ENCODE assay signal across 20 cellular contexts in the genomic region with DNA sequence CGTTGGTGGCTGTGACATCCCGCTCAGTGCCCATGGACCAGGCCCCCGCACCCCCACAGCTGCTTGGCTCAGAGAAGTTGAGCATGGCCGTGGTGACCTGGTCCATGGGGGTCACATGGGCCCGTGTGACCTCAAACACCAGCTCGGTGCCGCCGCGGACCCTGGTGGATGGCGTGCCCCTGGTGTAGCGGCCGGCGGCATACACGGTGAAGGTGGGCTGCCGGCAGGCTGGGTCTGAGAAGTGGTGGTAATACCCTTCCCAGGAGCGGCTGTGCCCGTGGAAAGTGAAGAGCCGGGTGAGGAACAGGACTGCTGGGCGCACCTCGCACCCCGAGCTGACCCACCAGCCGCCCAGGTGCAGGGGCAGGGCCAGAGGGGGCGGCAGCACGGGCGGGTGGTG. TPM values are rescaled to one million over a fixed set of nuclear protein-coding genes. Genes with fewer than 3 reads are reported as not detected.
DNase-seq lines count a peak whose midpoint lies in the region; FAIRE-seq and TF ChIP-seq lines count a peak whose summit lies in the region.
"Had no signal": no experiment of that assay in that cellular context is flagged by ENCODE, and none has a peak within 500 bp of the region (broad histone marks: within the 10 kb centered on the region; RNA-seq: fewer than 3 reads in every experiment).

No MANE protein-coding gene starts in this region.

- DNase-seq in MCF 10A (ENCODE audit: unreplicated experiment) (no peak), breast epithelium (ENCODE audit: low spot score in 2 of 2) (no peak), astrocyte (ENCODE audit: low read depth) (no peak), kidney (peak; percentile 68), endodermal cell (no peak), AG08396 (ENCODE audit: low spot score) (no peak)
- DNase-seq in activated CD4-positive, alpha-beta T cell treated with anti-CD3 and anti-CD28 coated beads for 48 hours, result no peak
- DNase-seq: DMS153, DMS79, GDM1, GM23248 had no signal

- peaks cover 7% of the 10 kb centered on the region for H3K36me3 Mint-ChIP-seq in MCF 10A (ENCODE audit: insufficient read depth, unreplicated experiment)
- H3K36me3 Mint-ChIP-seq in astrocyte (ENCODE audit: low read depth, unreplicated experiment), result peaks cover 20% of the 10 kb centered on the region
- peaks cover 13% of the 10 kb centered on the region for H3K36me3 Mint-ChIP-seq in endodermal cell (ENCODE audit: low read depth)
- H3K36me3 Mint-ChIP-seq: CD14-positive monocyte had no signal

- BruUV-seq in MCF 10A (replicated peaks; lab: Mats Ljungman, UMichigan), result no TSS peak

- H3K9me3 ChIP-seq in breast epithelium (no peaks in the 10 kb centered on the region), astrocyte (ENCODE audit: insufficient read depth, low read depth, low read length) (peaks cover 3% of the 10 kb centered on the region), kidney (ENCODE audit: control insufficient read depth in 1 of 2, low read length in 2 of 2) (no peaks in the 10 kb centered on the region), endodermal cell (ENCODE audit: control insufficient read depth, low read length) (no peaks in the 10 kb centered on the region)
- H3K9me3 ChIP-seq: A549, HAP-1 had no signal

- H3K4me1 Mint-ChIP-seq in MCF 10A (ENCODE audit: insufficient read depth, unreplicated experiment) (peaks cover 8% of the 10 kb centered on the region), astrocyte (ENCODE audit: low read depth, unreplicated experiment) (peaks cover 30% of the 10 kb centered on the region), endodermal cell (peaks cover 38% of the 10 kb centered on the region)
- H3K4me1 Mint-ChIP-seq: CD14-positive monocyte; CD4-positive, alpha-beta memory T cell had no signal

- H3K4me3 Mint-ChIP-seq in MCF 10A (ENCODE audit: unreplicated experiment) (no peak overlapping the region), astrocyte (ENCODE audit: unreplicated experiment) (no peak overlapping the region), endodermal cell (no peak overlapping the region)
- H3K4me3 Mint-ChIP-seq: CD14-positive monocyte; CD4-positive, alpha-beta memory T cell had no signal

- H3K27me3 ChIP-seq in breast epithelium (no peaks in the 10 kb centered on the region), astrocyte (ENCODE audit: insufficient read depth, low read length) (no peaks in the 10 kb centered on the region), endodermal cell (ENCODE audit: control insufficient read depth, insufficient read depth, low read length, poor library complexity, severe bottlenecking) (no peaks in the 10 kb centered on the region)
- H3K27me3 ChIP-seq: BLaER1 had no signal

- no peak overlapping the region for H3K4me3 ChIP-seq in breast epithelium
- no peak overlapping the region for H3K4me3 ChIP-seq in astrocyte (ENCODE audit: insufficient read depth, low read depth, low read length)
- H3K4me3 ChIP-seq in kidney (ENCODE audit: low read length in 2 of 2), result no peak overlapping the region
- no peak overlapping the region for H3K4me3 ChIP-seq in endodermal cell (ENCODE audit: low read length)
- H3K4me3 ChIP-seq: A549, BLaER1, GM23248, HAP-1 had no signal

- H3K9me3 Mint-ChIP-seq in MCF 10A (ENCODE audit: unreplicated experiment) (no peaks in the 10 kb centered on the region), astrocyte (ENCODE audit: unreplicated experiment) (peaks cover 5% of the 10 kb centered on the region), endodermal cell (peaks cover 5% of the 10 kb centered on the region)
- H3K9me3 Mint-ChIP-seq: CD4-positive, alpha-beta memory T cell had no signal

- no peaks in the 10 kb centered on the region for H3K36me3 ChIP-seq in breast epithelium
- H3K36me3 ChIP-seq in astrocyte (ENCODE audit: insufficient read depth, low read length), result no peaks in the 10 kb centered on the region
- H3K36me3 ChIP-seq in kidney (ENCODE audit: control insufficient read depth in 1 of 2, insufficient read depth in 2 of 2, low read length in 2 of 2), result no peaks in the 10 kb centered on the region
- no peaks in the 10 kb centered on the region for H3K36me3 ChIP-seq in endodermal cell (ENCODE audit: control insufficient read depth, insufficient read depth, low read length)
- H3K36me3 ChIP-seq: HAP-1 had no signal

- H3K4me1 ChIP-seq in breast epithelium (no peaks in the 10 kb centered on the region), astrocyte (ENCODE audit: insufficient read depth, low read length) (peaks cover 28% of the 10 kb centered on the region), kidney (ENCODE audit: control insufficient read depth in 1 of 2, insufficient read depth in 1 of 2, low read depth in 1 of 2, low read length in 2 of 2) (no peaks in the 10 kb centered on the region), endodermal cell (ENCODE audit: control insufficient read depth, insufficient read depth, low read length) (no peaks in the 10 kb centered on the region)
- H3K4me1 ChIP-seq: A549, HAP-1 had no signal

- H3K4me2 ChIP-seq in astrocyte (ENCODE audit: low read length), result no peak overlapping the region
- H3K4me2 ChIP-seq: A549 had no signal

- H3K27me3 Mint-ChIP-seq in MCF 10A (ENCODE audit: insufficient read depth, unreplicated experiment), result no peaks in the 10 kb centered on the region
- no peaks in the 10 kb centered on the region for H3K27me3 Mint-ChIP-seq in astrocyte (ENCODE audit: low read depth, unreplicated experiment)
- H3K27me3 Mint-ChIP-seq in endodermal cell (ENCODE audit: insufficient read depth), result no peaks in the 10 kb centered on the region
- H3K27me3 Mint-ChIP-seq: CD4-positive, alpha-beta memory T cell had no signal

- FAIRE-seq in astrocyte (lab: Jason Lieb, UNC), result no peak
- FAIRE-seq in kidney (lab: Jason Lieb, UNC), result no peak
- FAIRE-seq: A549, GM12892, GM18507 had no signal

- H3K27ac Mint-ChIP-seq in MCF 10A (ENCODE audit: low read depth, unreplicated experiment), result peak overlapping the region; percentile 10
- H3K27ac Mint-ChIP-seq in astrocyte (ENCODE audit: unreplicated experiment), result no peak overlapping the region
- no peak overlapping the region for H3K27ac Mint-ChIP-seq in endodermal cell
- H3K27ac Mint-ChIP-seq: CD14-positive monocyte had no signal

- no peaks in the 10 kb centered on the region for H3K79me2 ChIP-seq in astrocyte (ENCODE audit: insufficient read depth, low read length)

- H2AFZ ChIP-seq in astrocyte (ENCODE audit: low read depth, low read length), result no peak overlapping the region
- H2AFZ ChIP-seq: GM23248 had no signal

- intact Hi-C loops in MCF 10A (cut with micrococcal nuclease) (no loop called here), breast epithelium (cut with DNase I; ENCODE audit: low total_unique reads) (no loop called here), kidney (cut with DNase I) (no loop called here)

- POLR2A ChIA-PET in MCF 10A (lab: Yijun Ruan, JAX), result interaction anchor here (0.6 to 1.1 kb wide), 2 partner anchors 136 to 151 kb away, joined by 3 read pairs; no protein-coding TSS in a partner anchor

- no peak for TF ChIP-seq POLR2A in breast epithelium (IDR thresholded peaks at IDR 0.05)

- H3K27ac ChIP-seq in breast epithelium (no peak overlapping the region), astrocyte (ENCODE audit: low read depth, low read length) (peak overlapping the region; percentile 50), kidney (ENCODE audit: low read depth in 2 of 2, low read length in 2 of 2) (no peak overlapping the region), endodermal cell (ENCODE audit: low read depth, low read length) (no peak overlapping the region)
- H3K27ac ChIP-seq: 22Rv1, A549, BLaER1, GM23248, HL-60 had no signal

- TF ChIP-seq CTCF in MCF 10A (IDR thresholded peaks at IDR 0.05; ENCODE audit: unreplicated experiment), result no peak
- TF ChIP-seq CTCF in breast epithelium (IDR thresholded peaks at IDR 0.05), result no peak
- TF ChIP-seq CTCF in astrocyte (IDR thresholded peaks at IDR 0.05; ENCODE audit: insufficient read depth, low read depth, low read length), result no peak
- TF ChIP-seq CTCF in kidney (IDR thresholded peaks at IDR 0.05; ENCODE audit: borderline replicate concordance, extremely low read depth, insufficient read depth), result no peak
- TF ChIP-seq CTCF in endodermal cell (conservative IDR thresholded peaks at IDR 0.05), result no peak

- H3K9ac ChIP-seq in astrocyte (ENCODE audit: low read length) (peak overlapping the region; percentile 35), kidney (ENCODE audit: low read length in 2 of 2) (no peak overlapping the region), endodermal cell (ENCODE audit: extremely low read depth, low read length, poor library complexity, severe bottlenecking) (no peak overlapping the region)
- H3K9ac ChIP-seq: BLaER1, GM23248 had no signal

- CTCF ChIA-PET in MCF 10A (lab: Yijun Ruan, JAX), result interaction anchor here (3.2 kb wide), 1 partner anchor 13 kb away, joined by 21 read pairs; no protein-coding TSS in a partner anchor

- H4K20me1 ChIP-seq in astrocyte (ENCODE audit: insufficient read depth, low read length), result no peaks in the 10 kb centered on the region

- WGBS in endodermal cell (ENCODE audit: insufficient coverage in 1 of 2, insufficient read length in 1 of 2), 2 experiments, result 98 to 99% methylated on average over 13 to 25 of the region's 25 CpGs

RNA-seq across cellular contexts. Expression of gene APCDD1L, which starts 54.1 kb away (rescaled TPM):
- total RNA-seq in MCF 10A (2022) (0.12 and 0.86 TPM in 2 replicates), breast epithelium (1 to 10 TPM in 1 of 3 donors, under 1 TPM in 1, not detected in 1; 0.73 to 2.0 TPM), astrocyte (16.4 and 23.3 TPM in 2 replicates), kidney (1.2 TPM), endodermal cell (1 to 10 TPM; 6.4 TPM)
- 4.5 TPM for polyA plus RNA-seq in kidney (ENCODE audit: insufficient read depth, low read depth, low replicate concordance)
- polyA plus RNA-seq in endodermal cell (2013, experiment 1 of 2), result 0.78 TPM
- 1.1 TPM for polyA plus RNA-seq in endodermal cell (2013, experiment 2 of 2)
- total RNA-seq: CD4-positive, alpha-beta memory T cell had no signal
- polyA plus RNA-seq: A549, CD14-positive monocyte had no signal
